ENCODE assay signal across 16 cellular contexts in the genomic region with DNA sequence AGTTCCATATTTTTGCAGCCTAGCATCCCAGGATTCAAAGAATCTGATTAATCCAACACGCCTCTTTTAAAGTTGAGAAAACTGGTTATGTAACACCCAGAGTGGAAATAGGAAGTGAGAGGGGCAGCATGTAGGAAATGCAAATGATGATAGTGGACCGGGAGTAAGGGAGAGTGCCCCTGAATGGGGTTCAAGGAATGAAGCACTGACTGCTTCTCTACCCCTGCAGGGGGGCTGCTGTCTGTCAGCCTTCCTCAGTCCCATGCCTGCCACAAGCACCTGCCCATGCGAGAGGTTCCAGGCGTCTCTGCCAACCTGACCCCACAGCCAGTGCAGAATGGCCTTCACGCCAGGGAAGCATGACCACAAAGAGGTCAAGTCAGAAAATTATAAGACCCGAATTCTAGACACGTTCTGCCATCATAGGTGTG.
DNase-seq lines count a peak whose midpoint lies in the region; ATAC-seq and TF ChIP-seq lines count a peak whose summit lies in the region.
"Had no signal": no experiment of that assay in that cellular context is flagged by ENCODE, and none has a peak within 500 bp of the region (broad histone marks: within the 10 kb centered on the region; RNA-seq: fewer than 3 reads in every experiment).

No MANE protein-coding gene starts in this region.

- DNase-seq in CD14-positive monocyte (ENCODE audit: low spot score) = no peak
- no peak for DNase-seq in CD8-positive, alpha-beta memory T cell
- no peak for DNase-seq in activated B cell treated with CpG ODN at 0.5 μM for 24 hours
- DNase-seq in germinal center (ENCODE audit: low spot score) = peak; percentile 17
- DNase-seq in SK-N-SH = no peak
- DNase-seq in islet precursor cell = no peak
- DNase-seq: cortex of kidney, erythroblast, NCI-H82, occipital lobe, SHP77, stomach had no signal

- H3K4me1 ChIP-seq in CD8-positive, alpha-beta memory T cell (ENCODE audit: insufficient read depth, low read length) = peaks cover 45% of the 10 kb centered on the region
- H3K4me1 ChIP-seq in SK-N-SH (ENCODE audit: control insufficient read depth in 1 of 2, insufficient read depth in 2 of 2, low read depth in 1 of 2, low read length in 1 of 2) = no peaks in the 10 kb centered on the region
- H3K4me1 ChIP-seq: ascending aorta, vagina had no signal

- H3K27me3 ChIP-seq in CD8-positive, alpha-beta memory T cell (ENCODE audit: insufficient read depth, low read length, poor library complexity, severe bottlenecking) = no peaks in the 10 kb centered on the region
- H3K27me3 ChIP-seq in SK-N-SH (ENCODE audit: insufficient read depth) = peaks cover 28% of the 10 kb centered on the region; the same call in 1 of the 2 replicates
- H3K27me3 ChIP-seq: ascending aorta, BLaER1, vagina had no signal

- H3K9ac ChIP-seq in SK-N-SH = no peak overlapping the region
- H3K9ac ChIP-seq: BLaER1 had no signal

- H3K27ac Mint-ChIP-seq in CD14-positive monocyte = peak overlapping the region in 6 of 7 donors; percentile 37 to 77 (median 62)
- peak overlapping the region in 5 of 8 donors; percentile 26 to 84 (median 65) for H3K27ac Mint-ChIP-seq in CD8-positive, alpha-beta memory T cell
- H3K27ac Mint-ChIP-seq in activated B cell treated with CpG ODN at 0.5 μM for 24 hours = peak overlapping the region; percentile 92

- H3K4me1 Mint-ChIP-seq in CD14-positive monocyte (peaks cover 52% of the 10 kb centered on the region), activated B cell treated with CpG ODN at 0.5 μM for 24 hours (peaks cover 94% of the 10 kb centered on the region)
- peaks cover 51 to 81% (median 73%) of the 10 kb centered on the region in 3 donors for H3K4me1 Mint-ChIP-seq in CD8-positive, alpha-beta memory T cell

- H3K36me3 ChIP-seq in CD8-positive, alpha-beta memory T cell (ENCODE audit: insufficient read depth, low read length) = no peaks in the 10 kb centered on the region
- H3K36me3 ChIP-seq in SK-N-SH (replicated peaks in 1 of 2; ENCODE audit: control insufficient read depth in 1 of 2, insufficient read depth in 2 of 2, low read length in 1 of 2) = no peaks in the 10 kb centered on the region
- H3K36me3 ChIP-seq: ascending aorta, BLaER1, stomach, vagina had no signal

- H3K36me3 Mint-ChIP-seq in CD14-positive monocyte = no peaks in the 10 kb centered on the region
- peaks cover 0 to 2% (median 0%) of the 10 kb centered on the region in 3 donors for H3K36me3 Mint-ChIP-seq in CD8-positive, alpha-beta memory T cell
- H3K36me3 Mint-ChIP-seq in activated B cell treated with CpG ODN at 0.5 μM for 24 hours (ENCODE audit: low read depth) = peaks cover 2% of the 10 kb centered on the region

- H3K4me3 Mint-ChIP-seq in CD14-positive monocyte (peak overlapping the region in 1 of 2 donors; percentile 46), activated B cell treated with CpG ODN at 0.5 μM for 24 hours (peak overlapping the region; percentile 57)
- H3K4me3 Mint-ChIP-seq in CD8-positive, alpha-beta memory T cell = peak overlapping the region in 1 of 7 donors; percentile 5

- H3F3A ChIP-seq in SK-N-SH (replicated peaks; ENCODE audit: insufficient read depth) = no peaks in the 10 kb centered on the region

- ATAC-seq in activated B cell treated with CpG ODN at 0.5 μM for 24 hours (ENCODE audit: low read depth) (no peak), HG03342 (IDR thresholded peaks at IDR 0.05; ENCODE audit: unreplicated experiment) (no peak)

- H3K9me3 Mint-ChIP-seq in CD14-positive monocyte (peaks cover 0 to 1% (median 0%) of the 10 kb centered on the region in 7 donors), activated B cell treated with CpG ODN at 0.5 μM for 24 hours (no peaks in the 10 kb centered on the region)
- no peaks in the 10 kb centered on the region for H3K9me3 Mint-ChIP-seq in CD8-positive, alpha-beta memory T cell

- no peak overlapping the region for H3K4me2 ChIP-seq in SK-N-SH
- H3K4me2 ChIP-seq: BLaER1 had no signal

- peaks cover 2 to 14% (median 2%) of the 10 kb centered on the region in 3 donors for H3K27me3 Mint-ChIP-seq in CD14-positive monocyte (ENCODE audit: low read depth in 3 of 3)
- H3K27me3 Mint-ChIP-seq in CD8-positive, alpha-beta memory T cell = peaks cover 0 to 3% of the 10 kb centered on the region in 2 donors
- H3K27me3 Mint-ChIP-seq in activated B cell treated with CpG ODN at 0.5 μM for 24 hours = no peaks in the 10 kb centered on the region

- H3K79me2 ChIP-seq in SK-N-SH (ENCODE audit: insufficient read depth) = no peaks in the 10 kb centered on the region

- no peak for TF ChIP-seq EP300 in SK-N-SH (IDR thresholded peaks at IDR 0.05; ENCODE audit: borderline replicate concordance in 1 of 2, low read depth in 1 of 2, low read length in 1 of 2)

- H3K9me2 ChIP-seq in SK-N-SH = no peaks in the 10 kb centered on the region

- 8% methylated on average over 6 of the region's 7 CpGs for WGBS in SK-N-SH (ENCODE audit: low lambda C conversion rate)

- no peak for TF ChIP-seq RAD21 in SK-N-SH (IDR thresholded peaks at IDR 0.05; ENCODE audit: low read length)

- POLR2A ChIA-PET in CD8-positive, alpha-beta memory T cell (lab: Charles Lee) = no interaction called here
- POLR2A ChIA-PET in activated B cell treated with CpG ODN at 0.5 μM for 24 hours (lab: Charles Lee) = interaction anchor here (0.5 to 7.8 kb wide), 13 partner anchors 9 to 125 kb away, joined by 4 to 291 read pairs (median 11); a partner anchor contains a TSS
- POLR2A ChIA-PET in SK-N-SH (lab: Yijun Ruan, JAX) = no interaction called here

- H3K4me3 ChIP-seq in CD8-positive, alpha-beta memory T cell (ENCODE audit: low read length) = no peak overlapping the region
- H3K4me3 ChIP-seq in SK-N-SH (ENCODE audit: low read depth in 2 of 2, low read length in 1 of 2) = no peak overlapping the region
- H3K4me3 ChIP-seq: ascending aorta, BLaER1, stomach, vagina had no signal

- no peak overlapping the region for H2AFZ ChIP-seq in SK-N-SH (ENCODE audit: low read depth)

- intact Hi-C loops in CD14-positive monocyte (cut with micrococcal nuclease) = loop anchor here in 1 of 2 donors (5.0 kb wide), 1 partner anchor 40 kb away; no protein-coding TSS in a partner anchor
- intact Hi-C loops in activated B cell treated with CpG ODN at 0.5 μM for 24 hours (cut with micrococcal nuclease) = loop anchor here (5.0 kb wide), 2 partner anchors 175 to 275 kb away; a partner anchor contains a TSS

- H3K9me3 ChIP-seq in CD8-positive, alpha-beta memory T cell (ENCODE audit: low read length) = no peaks in the 10 kb centered on the region
- H3K9me3 ChIP-seq in SK-N-SH = no peaks in the 10 kb centered on the region
- H3K9me3 ChIP-seq: ascending aorta, stomach, vagina had no signal

- TF ChIP-seq CTCF in CD14-positive monocyte (IDR thresholded peaks at IDR 0.05) = no peak
- TF ChIP-seq CTCF in activated B cell treated with CpG ODN at 0.5 μM for 24 hours (IDR thresholded peaks at IDR 0.05) = no peak
- no peak for TF ChIP-seq CTCF in SK-N-SH (IDR thresholded peaks at IDR 0.05)

- CTCF ChIA-PET in CD8-positive, alpha-beta memory T cell (lab: Charles Lee) = interaction anchor here (0.8 to 1.0 kb wide), 2 partner anchors 18 to 130 kb away, joined by 3 to 5 read pairs; no protein-coding TSS in a partner anchor
- CTCF ChIA-PET in activated B cell treated with CpG ODN at 0.5 μM for 24 hours (lab: Charles Lee) = interaction anchor here (1.0 to 2.6 kb wide), 6 partner anchors 9 to 130 kb away, joined by 3 to 14 read pairs (median 4); a partner anchor contains a TSS
- CTCF ChIA-PET in SK-N-SH (lab: Yijun Ruan, JAX) = no interaction called here

- no peak overlapping the region for H3K27ac ChIP-seq in CD8-positive, alpha-beta memory T cell (ENCODE audit: low read depth, low read length)
- no peak overlapping the region for H3K27ac ChIP-seq in SK-N-SH (ENCODE audit: low read depth in 2 of 2, low read length in 1 of 2)
- H3K27ac ChIP-seq: ascending aorta, BLaER1, stomach, vagina had no signal

- no peaks in the 10 kb centered on the region for H4K20me1 ChIP-seq in SK-N-SH (ENCODE audit: insufficient read depth)
- H4K20me1 ChIP-seq: BLaER1 had no signal

TF ChIP-seq in SK-N-SH, 30 proteins besides CTCF, POLR2A, EP300 and RAD21:
- no peak for TF ChIP-seq NFIC (IDR thresholded peaks at IDR 0.05; ENCODE audit: borderline replicate concordance)
- TF ChIP-seq FOXM1 (IDR thresholded peaks at IDR 0.05; ENCODE audit: low read depth) = no peak
- no peak for TF ChIP-seq JUND (IDR thresholded peaks at IDR 0.05)
- TF ChIP-seq, protein P1, sequence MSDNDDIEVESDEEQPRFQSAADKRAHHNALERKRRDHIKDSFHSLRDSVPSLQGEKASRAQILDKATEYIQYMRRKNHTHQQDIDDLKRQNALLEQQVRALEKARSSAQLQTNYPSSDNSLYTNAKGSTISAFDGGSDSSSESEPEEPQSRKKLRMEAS (IDR thresholded peaks at IDR 0.05; ENCODE audit: low read depth) = no peak
- TF ChIP-seq TAF1 (IDR thresholded peaks at IDR 0.05; ENCODE audit: borderline replicate concordance, low read depth, low read length) = no peak
- TF ChIP-seq MEF2A (IDR thresholded peaks at IDR 0.05; ENCODE audit: borderline replicate concordance, low read depth) = no peak
- no peak for TF ChIP-seq GATA2 (CRISPR knock-in tag; IDR thresholded peaks at IDR 0.05)
- TF ChIP-seq RFX5 (IDR thresholded peaks at IDR 0.05; ENCODE audit: low read length) = no peak
